Comparison of ENCODE assay signal across 9 cellular contexts in the genomic region with DNA sequence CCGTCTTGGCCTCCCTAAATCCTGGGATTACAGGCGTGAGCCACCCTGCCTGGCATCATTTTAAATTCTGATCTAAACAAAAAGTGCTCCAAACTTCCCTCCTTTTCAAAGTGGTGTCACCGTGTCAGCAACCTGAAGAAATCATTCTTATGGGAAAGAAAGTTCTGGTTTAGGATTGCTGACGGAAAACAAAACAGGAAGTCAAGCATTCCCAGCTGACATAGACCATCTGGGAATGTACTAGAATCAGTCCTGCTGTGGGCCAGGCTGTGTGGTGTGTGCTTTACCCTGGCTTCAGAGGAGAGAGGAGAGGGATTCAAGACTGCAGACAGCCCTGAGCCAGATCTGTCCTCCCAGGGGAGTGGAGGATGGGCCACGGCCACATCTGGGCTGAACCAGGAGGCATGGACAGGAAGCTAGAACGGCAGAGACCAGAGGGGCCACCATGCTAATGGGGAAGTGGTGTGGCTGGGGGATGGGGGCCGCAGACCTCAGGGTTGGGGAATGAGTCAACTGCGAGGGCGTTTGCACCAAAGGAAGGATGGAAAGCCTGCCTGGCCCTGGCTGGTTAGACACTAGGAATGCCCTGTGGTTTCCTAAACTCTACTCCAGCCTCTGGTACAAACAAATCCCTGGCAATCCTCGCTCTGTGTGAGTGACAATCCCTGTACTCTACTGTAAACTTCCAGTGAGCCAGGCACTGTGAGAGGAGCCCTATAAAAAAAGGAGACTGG. TPM values are rescaled to one million over a fixed set of nuclear protein-coding genes. Genes with fewer than 3 reads are reported as not detected.
DNase-seq lines count a peak whose midpoint lies in the region; ATAC-seq, FAIRE-seq and TF ChIP-seq lines count a peak whose summit lies in the region.
"Had no signal": no experiment of that assay in that cellular context is flagged by ENCODE, and none has a peak within 500 bp of the region (broad histone marks: within the 10 kb centered on the region; RNA-seq: fewer than 3 reads in every experiment).

No MANE protein-coding gene starts in this region.

- 68% methylated on average over 7 of the region's 10 CpGs for WGBS in mammary epithelial cell (ENCODE audit: low coverage, missing lambda C conversion rate)
- WGBS in HepG2 (ENCODE audit: low lambda C conversion rate): 36% methylated on average over 5 of the region's 10 CpGs

- H3K79me2 ChIP-seq in mammary epithelial cell (ENCODE audit: insufficient read depth, low read length): no peaks in the 10 kb centered on the region
- H3K79me2 ChIP-seq in HepG2 (ENCODE audit: insufficient read depth, low read length): no peaks in the 10 kb centered on the region

- H2AFZ ChIP-seq in mammary epithelial cell (ENCODE audit: low read depth, low read length) (peak overlapping the region; percentile 87), HepG2 (ENCODE audit: low read length) (peak overlapping the region; percentile 75)

- H3K36me3 ChIP-seq in NT2/D1 (ENCODE audit: insufficient read depth, insufficient read length, low read length): no peaks in the 10 kb centered on the region
- no peaks in the 10 kb centered on the region for H3K36me3 ChIP-seq in mammary epithelial cell (ENCODE audit: insufficient read depth, low read length)
- H3K36me3 ChIP-seq in HepG2 (replicated peaks in 1 of 2; ENCODE audit: control insufficient read depth in 1 of 2, insufficient read depth in 2 of 2, low read length in 2 of 2): no peaks in the 10 kb centered on the region

- CTCF ChIA-PET in mammary epithelial cell (lab: Charles Lee; ENCODE audit: low non-redundant PET): no interaction called here
- CTCF ChIA-PET in HepG2 (lab: Yijun Ruan, JAX; ENCODE audit: low intra/inter-chr PET ratio, low total read pairs): no interaction called here

- TF ChIP-seq CTCF in mammary epithelial cell (conservative IDR thresholded peaks at IDR 0.05 in 1 of 2, IDR thresholded peaks at IDR 0.05 in 1 of 2; ENCODE audit: extremely low read depth in 1 of 2, insufficient read depth in 1 of 2, low read depth in 1 of 2, low read length in 2 of 2) (no peak), HepG2 (CRISPR knock-in tag; IDR thresholded peaks at IDR 0.05) (no peak)

- peak; percentile 30 for DNase-seq in activated CD4-positive, alpha-beta T cell treated with anti-CD3 and anti-CD28 coated beads for 48 hours
- DNase-seq in activated CD4-positive, alpha-beta T cell treated with anti-CD3 and anti-CD28 coated beads, Interleukin-2, amount 50 U/mL, for 4 hours: no peak
- DNase-seq in NT2/D1 (ENCODE audit: low read depth, low spot score) (peak; percentile 74), mammary epithelial cell (peak; percentile 67), HepG2 (ENCODE audit: low spot score) (no peak), substantia nigra (lab: John Stamatoyannopoulos, UW) (peak in 42 of 49 donors; percentile 10 to 79 (median 39)), DMS153 treated with DMSO at 0.1 percent for 48 hours (lab: John Stamatoyannopoulos, UW; ENCODE audit: unreplicated experiment) (no peak)

- intact Hi-C loops in mammary epithelial cell (cut with micrococcal nuclease): loop anchor here (5.0 kb wide), 1 partner anchor 120 kb away; no protein-coding TSS in a partner anchor
- intact Hi-C loops in HepG2 (cut with micrococcal nuclease; ENCODE audit: unreplicated experiment): no loop called here

- H3K4me3 ChIP-seq in NT2/D1 (ENCODE audit: insufficient read length, low read depth) (no peak overlapping the region), mammary epithelial cell (replicated peaks in 1 of 3; ENCODE audit: insufficient read depth in 1 of 3, low read depth in 2 of 3, low read length in 3 of 3) (no peak overlapping the region), HepG2 (replicated peaks in 1 of 3; ENCODE audit: insufficient read depth in 1 of 3, low read depth in 2 of 3, low read length in 3 of 3) (peak overlapping the region; percentile 18 to 50 (median 40); a peak in 4 of 6 replicates)

- H3K4me1 ChIP-seq in NT2/D1 (ENCODE audit: insufficient read depth, insufficient read length): peaks cover 5% of the 10 kb centered on the region
- H3K4me1 ChIP-seq in mammary epithelial cell (ENCODE audit: insufficient read depth, low read length): peaks cover 19% of the 10 kb centered on the region
- peaks cover 50% of the 10 kb centered on the region for H3K4me1 ChIP-seq in HepG2 (ENCODE audit: insufficient read depth, low read length)

- POLR2A ChIA-PET in HepG2 (lab: Yijun Ruan, JAX): interaction anchor here (1.2 to 5.9 kb wide), 3 partner anchors 7 to 22 kb away, joined by 5 to 60 read pairs (median 9); a partner anchor contains a TSS

- dilution Hi-C loops in mammary epithelial cell (cut with HindIII; ENCODE audit: low sequenced_read_pairs): no loop called here

- TF ChIP-seq EP300 in HepG2 (IDR thresholded peaks at IDR 0.05; ENCODE audit: low read depth in 2 of 2, low read length in 2 of 2) (no peak), HepG2 (CRISPR knock-in tag; IDR thresholded peaks at IDR 0.05; ENCODE audit: borderline replicate concordance) (peak; percentile 64; the same call in 1 of the 2 replicates)

- H3K9ac ChIP-seq in NT2/D1 (ENCODE audit: insufficient read length, low read depth) (peak overlapping the region; percentile 50), mammary epithelial cell (ENCODE audit: insufficient read depth, low read length) (no peak overlapping the region), HepG2 (ENCODE audit: insufficient read depth, low read depth, low read length) (peak overlapping the region; percentile 18)

- H3K9me3 ChIP-seq in NT2/D1 (ENCODE audit: insufficient read depth, low read length) (no peaks in the 10 kb centered on the region), mammary epithelial cell (replicated peaks; ENCODE audit: insufficient read depth, low read length) (no peaks in the 10 kb centered on the region), HepG2 (ENCODE audit: low read length) (no peaks in the 10 kb centered on the region)

- H3K4me2 ChIP-seq in mammary epithelial cell (ENCODE audit: insufficient read depth, low read depth, low read length): peak overlapping the region; percentile 29
- H3K4me2 ChIP-seq in HepG2 (ENCODE audit: low read depth, low read length): peak overlapping the region; percentile 72

- FAIRE-seq in HepG2 (lab: Jason Lieb, UNC): peak; percentile 34

- ATAC-seq in HG02759 (IDR thresholded peaks at IDR 0.05; ENCODE audit: unreplicated experiment): peak; percentile 84
- ATAC-seq in HepG2: peak; percentile 68
- ATAC-seq: CD8-positive, alpha-beta T cell had no signal

- BruUV-seq in mammary epithelial cell (replicated peaks; lab: Mats Ljungman, UMichigan): no TSS peak
- no TSS peak for BruUV-seq in HepG2 (replicated peaks; lab: Mats Ljungman, UMichigan)

- TF ChIP-seq POLR2A in HepG2 (IDR thresholded peaks at IDR 0.05; ENCODE audit: insufficient read depth in 1 of 2, low read depth in 2 of 2, low read length in 2 of 2): peak in 1 of 2 experiments; percentile 41; a peak in 2 of 4 replicates

- H3K27ac ChIP-seq in mammary epithelial cell (ENCODE audit: insufficient read depth, low read depth, low read length): no peak overlapping the region
- peak overlapping the region; percentile 6 for H3K27ac ChIP-seq in HepG2 (ENCODE audit: extremely low read length, insufficient read depth, low read length)
- peak overlapping the region; percentile 55 for H3K27ac ChIP-seq in substantia nigra (ENCODE audit: low read depth, low read length, poor library complexity, severe bottlenecking)

- in situ Hi-C loops in mammary epithelial cell (cut with MboI; ENCODE audit: low sequenced_read_pairs in 2 of 2) (no loop called here), HepG2 (cut with HindIII; ENCODE audit: extremely low pct_ligation_motif_present, low pct_unique_long_range_greater_than_20kb) (no loop called here)

- H4K20me1 ChIP-seq in mammary epithelial cell (ENCODE audit: insufficient read depth, low read length): no peaks in the 10 kb centered on the region
- H4K20me1 ChIP-seq in HepG2 (ENCODE audit: insufficient read depth, low read length): no peaks in the 10 kb centered on the region

- H3K27me3 ChIP-seq in NT2/D1 (ENCODE audit: insufficient read depth, insufficient read length) (no peaks in the 10 kb centered on the region), mammary epithelial cell (ENCODE audit: insufficient read depth, low read length) (no peaks in the 10 kb centered on the region), HepG2 (ENCODE audit: control insufficient read depth in 1 of 2, insufficient read depth in 2 of 2, low read length in 2 of 2) (no peaks in the 10 kb centered on the region)

- TF ChIP-seq RAD21 in HepG2 (CRISPR knock-in tag; IDR thresholded peaks at IDR 0.05): no peak

RNA-seq across cellular contexts. Expression of a gene that starts 16.7 kb away (rescaled TPM):
- total RNA-seq in mammary epithelial cell (10 to 100 TPM; 34.3 to 37.9 TPM), HepG2 (2016; rRNA removed; fragmentation: Illumina TruSeq; extraction: Trizol) (13.6 and 17.4 TPM in 2 replicates)
- polyA plus RNA-seq in mammary epithelial cell (7.2 TPM), HepG2 (2011; rRNA removed) (6.5 and 9.2 TPM in 2 replicates)
- 15.3 TPM for polyA minus RNA-seq in mammary epithelial cell
- total RNA-seq in HepG2 (2016; cell fraction: cytosol; rRNA removed; fragmentation: Illumina TruSeq; extraction: Trizol; ENCODE audit: low read depth): 7.5 and 7.6 TPM in 2 replicates
- total RNA-seq in HepG2 (2016; cell fraction: insoluble cytoplasmic fraction; rRNA removed; fragmentation: Illumina TruSeq; extraction: Trizol): 10.6 and 19.9 TPM in 2 replicates
- 9.6 and 10.3 TPM in 2 replicates for total RNA-seq in HepG2 (2016; cell fraction: membrane; rRNA removed; fragmentation: Illumina TruSeq; extraction: Trizol)
- 15.2 and 16.4 TPM in 2 replicates for total RNA-seq in HepG2 (2016; cell fraction: nucleus; rRNA removed; fragmentation: Illumina TruSeq; extraction: Trizol)
- 6.5 and 7.4 TPM in 2 replicates for polyA plus RNA-seq in HepG2 (2011; cell fraction: cytosol; rRNA removed)
- 19.0 and 19.1 TPM in 2 replicates for polyA plus RNA-seq in HepG2 (2011; cell fraction: nucleus; rRNA removed)
- polyA plus RNA-seq in HepG2 (2012): 14.2 and 32.5 TPM in 2 replicates
- polyA plus RNA-seq in HepG2 (2016; cell fraction: cytosol; fragmentation: Illumina TruSeq; extraction: Trizol; ENCODE audit: low read depth): 1.6 and 1.8 TPM in 2 replicates
- 10.0 and 13.1 TPM in 2 replicates for polyA plus RNA-seq in HepG2 (2016; cell fraction: insoluble cytoplasmic fraction; fragmentation: Illumina TruSeq; extraction: Trizol; ENCODE audit: low read depth)
- polyA plus RNA-seq in HepG2 (2016; cell fraction: membrane; fragmentation: Illumina TruSeq; extraction: Trizol; ENCODE audit: low read depth): 4.5 and 5.2 TPM in 2 replicates
- polyA plus RNA-seq in HepG2 (2016; cell fraction: nucleus; fragmentation: Illumina TruSeq; extraction: Trizol; ENCODE audit: insufficient read depth, low read depth): 22.6 and 24.8 TPM in 2 replicates
- 2.9 and 19.1 TPM in 2 replicates for polyA minus RNA-seq in HepG2 (2011; rRNA and poly(A)+ RNA removed; ENCODE audit: low replicate concordance)
- 9.1 and 11.1 TPM in 2 replicates for polyA minus RNA-seq in HepG2 (2011; cell fraction: cytosol; rRNA and poly(A)+ RNA removed)
- 14.3 and 17.3 TPM in 2 replicates for polyA minus RNA-seq in HepG2 (2011; cell fraction: nucleus; rRNA and poly(A)+ RNA removed)

RNA-seq across cellular contexts. Expression of a gene that starts 18.3 kb away (rescaled TPM):
- total RNA-seq in mammary epithelial cell: 10 to 100 TPM; 15.0 to 43.9 TPM
- polyA plus RNA-seq in mammary epithelial cell: 50.2 TPM
- 36.8 TPM for polyA minus RNA-seq in mammary epithelial cell
- total RNA-seq in HepG2 (2016; rRNA removed; fragmentation: Illumina TruSeq; extraction: Trizol): 43.5 and 51.2 TPM in 2 replicates
- total RNA-seq in HepG2 (2016; cell fraction: cytosol; rRNA removed; fragmentation: Illumina TruSeq; extraction: Trizol; ENCODE audit: low read depth): 22.7 TPM in 2 replicates
- 44.7 and 55.0 TPM in 2 replicates for total RNA-seq in HepG2 (2016; cell fraction: insoluble cytoplasmic fraction; rRNA removed; fragmentation: Illumina TruSeq; extraction: Trizol)
- total RNA-seq in HepG2 (2016; cell fraction: membrane; rRNA removed; fragmentation: Illumina TruSeq; extraction: Trizol): 29.4 and 29.5 TPM in 2 replicates
- 16.1 and 16.4 TPM in 2 replicates for total RNA-seq in HepG2 (2016; cell fraction: nucleus; rRNA removed; fragmentation: Illumina TruSeq; extraction: Trizol)
- polyA plus RNA-seq in HepG2 (2011; rRNA removed): 14.2 and 14.6 TPM in 2 replicates
- polyA plus RNA-seq in HepG2 (2011; cell fraction: cytosol; rRNA removed): 12.7 and 17.2 TPM in 2 replicates
- 4.5 TPM in 2 replicates for polyA plus RNA-seq in HepG2 (2011; cell fraction: nucleus; rRNA removed)
- 8.2 and 15.6 TPM in 2 replicates for polyA plus RNA-seq in HepG2 (2012)
- 20.5 and 22.0 TPM in 2 replicates for polyA plus RNA-seq in HepG2 (2016; cell fraction: cytosol; fragmentation: Illumina TruSeq; extraction: Trizol; ENCODE audit: low read depth)
- 64.2 and 73.3 TPM in 2 replicates for polyA plus RNA-seq in HepG2 (2016; cell fraction: insoluble cytoplasmic fraction; fragmentation: Illumina TruSeq; extraction: Trizol; ENCODE audit: low read depth)
- polyA plus RNA-seq in HepG2 (2016; cell fraction: membrane; fragmentation: Illumina TruSeq; extraction: Trizol; ENCODE audit: low read depth): 28.2 TPM in 2 replicates
- 27.9 and 32.8 TPM in 2 replicates for polyA plus RNA-seq in HepG2 (2016; cell fraction: nucleus; fragmentation: Illumina TruSeq; extraction: Trizol; ENCODE audit: insufficient read depth, low read depth)
- 19.7 and 106 TPM in 2 replicates for polyA minus RNA-seq in HepG2 (2011; rRNA and poly(A)+ RNA removed; ENCODE audit: low replicate concordance)
- 11.3 and 12.6 TPM in 2 replicates for polyA minus RNA-seq in HepG2 (2011; cell fraction: cytosol; rRNA and poly(A)+ RNA removed)
- 9.6 and 11.5 TPM in 2 replicates for polyA minus RNA-seq in HepG2 (2011; cell fraction: nucleus; rRNA and poly(A)+ RNA removed)

Comparison
In these comparisons a context has a peak if more than half of its experiments do, and no peak if none do; other contexts are left out.
1. DNase-seq: peak in activated CD4-positive, alpha-beta T cell treated with anti-CD3 and anti-CD28 coated beads for 48 hours (single experiment), NT2/D1 (single experiment), mammary epithelial cell (single experiment) and substantia nigra (42 of 49); none in activated CD4-positive, alpha-beta T cell treated with anti-CD3 and anti-CD28 coated beads, Interleukin-2, amount 50 U/mL, for 4 hours (0 of 2), HepG2 (single experiment) and DMS153 treated with DMSO at 0.1 percent for 48 hours (single experiment).
2. H3K4me3 ChIP-seq: peak in HepG2 (3 of 3); none in NT2/D1 (single experiment) and mammary epithelial cell (0 of 3).